In the genomic region with DNA sequence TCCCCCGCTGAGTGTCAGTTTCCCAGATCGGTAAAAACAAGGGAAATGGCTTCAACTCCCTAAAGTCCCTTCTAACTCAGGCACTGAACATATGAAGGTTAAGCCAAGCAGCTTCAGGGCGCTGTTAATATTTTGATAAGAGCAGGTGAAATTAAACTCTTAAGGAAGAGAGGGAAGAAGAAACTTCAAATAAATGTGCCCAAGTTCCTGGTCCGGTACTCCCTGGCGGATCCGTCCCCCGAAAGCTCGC, we compare ENCODE assay signal across 9 cellular contexts. TPM values are rescaled to one million over a fixed set of nuclear protein-coding genes. Genes with fewer than 3 reads are reported as not detected.
DNase-seq lines count a peak whose midpoint lies in the region; ATAC-seq, FAIRE-seq and TF ChIP-seq lines count a peak whose summit lies in the region.
"Had no signal": no experiment of that assay in that cellular context is flagged by ENCODE, and none has a peak within 500 bp of the region (broad histone marks: within the 10 kb centered on the region; RNA-seq: fewer than 3 reads in every experiment).

No MANE protein-coding gene starts in this region.

- CTCF ChIA-PET in activated CD4-positive, alpha-beta T cell treated with anti-CD3 and anti-CD28 coated beads, Interleukin-2, amount 10 ng/mL, durations not matched to agents 7 days and 5 days (lab: Charles Lee) = interaction anchor here (0.6 to 9.5 kb wide), 9 partner anchors 11 to 234 kb away, joined by 3 to 69 read pairs (median 6); no protein-coding TSS in a partner anchor

- peak overlapping the region; percentile 90 for H3K4me3 Mint-ChIP-seq in activated CD4-positive, alpha-beta T cell treated with anti-CD3 and anti-CD28 coated beads, Interleukin-2, amount 10 ng/mL, durations not matched to agents 7 days and 5 days
- peak overlapping the region; percentile 83 for H3K4me3 Mint-ChIP-seq in astrocyte (ENCODE audit: unreplicated experiment)

- ATAC-seq in GM21723 (IDR thresholded peaks at IDR 0.05; ENCODE audit: unreplicated experiment) = no peak

- H3K4me3 ChIP-seq in astrocyte (ENCODE audit: insufficient read depth, low read depth, low read length) = peak overlapping the region; percentile 61
- H3K4me3 ChIP-seq in lower leg skin (ENCODE audit: low read depth, poor library complexity, severe bottlenecking) = peak overlapping the region; percentile 34
- H3K4me3 ChIP-seq in testis = peak overlapping the region; percentile 34 to 54

- TF ChIP-seq POLR2A in lower leg skin (IDR thresholded peaks at IDR 0.05) (no peak), testis (IDR thresholded peaks at IDR 0.05) (no peak)

- peak overlapping the region; percentile 77 for H2AFZ ChIP-seq in astrocyte (ENCODE audit: low read depth, low read length)

- WGBS in lower leg skin, 2 donors = 1% methylated on average over 8 of the region's 8 CpGs
- 1% methylated on average over 8 of the region's 8 CpGs for WGBS in testis, 2 donors

- intact Hi-C loops in lower leg skin (cut with DNase I; ENCODE audit: low total_unique reads) (loop anchor here (10.0 kb wide), 1 partner anchor 386 kb away; no protein-coding TSS in a partner anchor), testis (cut with DNase I; ENCODE audit: low total_unique reads) (no loop called here)

- H3K4me1 Mint-ChIP-seq in activated CD4-positive, alpha-beta T cell treated with anti-CD3 and anti-CD28 coated beads, Interleukin-2, amount 10 ng/mL, durations not matched to agents 7 days and 5 days = peaks cover 70% of the 10 kb centered on the region
- H3K4me1 Mint-ChIP-seq in astrocyte (ENCODE audit: low read depth, unreplicated experiment) = peaks cover 16% of the 10 kb centered on the region

- H3K9ac ChIP-seq in astrocyte (ENCODE audit: low read length) = peak overlapping the region; percentile 53

- H3K27ac ChIP-seq in astrocyte (ENCODE audit: low read depth, low read length) (no peak overlapping the region), testis (no peak overlapping the region)
- H3K27ac ChIP-seq: epithelial cell of prostate had no signal

- POLR2A ChIA-PET in activated CD4-positive, alpha-beta T cell treated with anti-CD3 and anti-CD28 coated beads, Interleukin-2, amount 10 ng/mL, durations not matched to agents 7 days and 5 days (lab: Charles Lee) = interaction anchor here (0.6 kb wide), 1 partner anchor 22 kb away, joined by 4 read pairs; no protein-coding TSS in a partner anchor

- H3K27ac Mint-ChIP-seq in activated CD4-positive, alpha-beta T cell treated with anti-CD3 and anti-CD28 coated beads, Interleukin-2, amount 10 ng/mL, durations not matched to agents 7 days and 5 days = peak overlapping the region; percentile 93
- H3K27ac Mint-ChIP-seq in astrocyte (ENCODE audit: unreplicated experiment) = peak overlapping the region; percentile 67

- H3K36me3 Mint-ChIP-seq in activated CD4-positive, alpha-beta T cell treated with anti-CD3 and anti-CD28 coated beads, Interleukin-2, amount 10 ng/mL, durations not matched to agents 7 days and 5 days (ENCODE audit: low read depth) = peaks cover 32% of the 10 kb centered on the region
- H3K36me3 Mint-ChIP-seq in astrocyte (ENCODE audit: low read depth, unreplicated experiment) = no peaks in the 10 kb centered on the region

- H3K9me3 ChIP-seq in astrocyte (ENCODE audit: insufficient read depth, low read depth, low read length) = no peaks in the 10 kb centered on the region
- no peaks in the 10 kb centered on the region for H3K9me3 ChIP-seq in testis

- no peak for TF ChIP-seq CTCF in astrocyte (IDR thresholded peaks at IDR 0.05; ENCODE audit: insufficient read depth, low read depth, low read length)
- TF ChIP-seq CTCF in lower leg skin (IDR thresholded peaks at IDR 0.05) = no peak
- no peak for TF ChIP-seq CTCF in testis (IDR thresholded peaks at IDR 0.05)

- H4K20me1 ChIP-seq in astrocyte (ENCODE audit: insufficient read depth, low read length) = no peaks in the 10 kb centered on the region

- no peaks in the 10 kb centered on the region for H3K27me3 Mint-ChIP-seq in activated CD4-positive, alpha-beta T cell treated with anti-CD3 and anti-CD28 coated beads, Interleukin-2, amount 10 ng/mL, durations not matched to agents 7 days and 5 days
- H3K27me3 Mint-ChIP-seq in astrocyte (ENCODE audit: low read depth, unreplicated experiment) = peaks cover 69% of the 10 kb centered on the region

- peak overlapping the region; percentile 94 for H3K4me2 ChIP-seq in astrocyte (ENCODE audit: low read length)

- H3K27me3 ChIP-seq in astrocyte (ENCODE audit: insufficient read depth, low read length) (peaks cover 30% of the 10 kb centered on the region), testis (no peaks in the 10 kb centered on the region)

- H3K36me3 ChIP-seq in astrocyte (ENCODE audit: insufficient read depth, low read length) (no peaks in the 10 kb centered on the region), testis (ENCODE audit: low read depth, missing control alignments) (no peaks in the 10 kb centered on the region)

- FAIRE-seq in astrocyte (lab: Jason Lieb, UNC) = no peak

- H3K4me1 ChIP-seq in astrocyte (ENCODE audit: insufficient read depth, low read length) = peaks cover 21% of the 10 kb centered on the region
- H3K4me1 ChIP-seq in testis = peaks cover 11% of the 10 kb centered on the region

- no peak for DNase-seq in activated CD4-positive, alpha-beta T cell treated with anti-CD3 and anti-CD28 coated beads, Interleukin-2, amount 10 ng/mL, durations not matched to agents 7 days and 5 days
- no peak for DNase-seq in activated CD4-positive, alpha-beta T cell treated with anti-CD3 and anti-CD28 coated beads, Interleukin-2, amount 50 U/mL, for 4 hours
- DNase-seq in astrocyte (ENCODE audit: low read depth) = no peak
- DNase-seq in lower leg skin (ENCODE audit: low spot score in 2 of 2) = no peak
- no peak for DNase-seq in testis
- DNase-seq in HK-2 (ENCODE audit: unreplicated experiment) = no peak
- no peak for DNase-seq in activated CD8-positive, alpha-beta memory T cell treated with anti-CD3 and anti-CD28 coated beads, Interleukin-2, amount 50 U/mL, for 4 hours

- no peaks in the 10 kb centered on the region for H3K9me3 Mint-ChIP-seq in activated CD4-positive, alpha-beta T cell treated with anti-CD3 and anti-CD28 coated beads, Interleukin-2, amount 10 ng/mL, durations not matched to agents 7 days and 5 days
- H3K9me3 Mint-ChIP-seq in astrocyte (ENCODE audit: unreplicated experiment) = no peaks in the 10 kb centered on the region

- H3K79me2 ChIP-seq in astrocyte (ENCODE audit: insufficient read depth, low read length) = no peaks in the 10 kb centered on the region

RNA-seq across cellular contexts. Expression of gene TRABD2A, which starts 0.6 kb away (rescaled TPM):
- 10 to 100 TPM; 70.2 to 74.6 TPM for total RNA-seq in activated CD4-positive, alpha-beta T cell treated with anti-CD3 and anti-CD28 coated beads, Interleukin-2, amount 10 ng/mL, durations not matched to agents 7 days and 5 days
- total RNA-seq in astrocyte (2.6 and 3.2 TPM in 2 replicates), lower leg skin (1 to 10 TPM in 2 of 4 donors, under 1 TPM in 1, not detected in 1; 0.17 to 2.1 (median 1.5) TPM), testis (10 to 100 TPM; 19.1 to 44.1 TPM)
- polyA plus RNA-seq in testis (ENCODE audit: insufficient read depth, low read depth, low replicate concordance) = 82.5 TPM

RNA-seq across cellular contexts. Expression of gene TMSB10, which starts 25.1 kb away (rescaled TPM):
- 1,000 to 10,000 TPM; 5,491 to 5,845 TPM for total RNA-seq in activated CD4-positive, alpha-beta T cell treated with anti-CD3 and anti-CD28 coated beads, Interleukin-2, amount 10 ng/mL, durations not matched to agents 7 days and 5 days
- total RNA-seq in astrocyte (2,866 and 3,439 TPM in 2 replicates), lower leg skin (1,000 to 10,000 TPM in 2 of 4 donors, 100 to 1,000 TPM in 2; 774 to 1,415 (median 1,103) TPM), testis (1,000 to 10,000 TPM; 2,819 to 3,571 TPM)
- polyA plus RNA-seq in testis (ENCODE audit: insufficient read depth, low read depth, low replicate concordance) = 1,824 TPM
